In the genomic region with DNA sequence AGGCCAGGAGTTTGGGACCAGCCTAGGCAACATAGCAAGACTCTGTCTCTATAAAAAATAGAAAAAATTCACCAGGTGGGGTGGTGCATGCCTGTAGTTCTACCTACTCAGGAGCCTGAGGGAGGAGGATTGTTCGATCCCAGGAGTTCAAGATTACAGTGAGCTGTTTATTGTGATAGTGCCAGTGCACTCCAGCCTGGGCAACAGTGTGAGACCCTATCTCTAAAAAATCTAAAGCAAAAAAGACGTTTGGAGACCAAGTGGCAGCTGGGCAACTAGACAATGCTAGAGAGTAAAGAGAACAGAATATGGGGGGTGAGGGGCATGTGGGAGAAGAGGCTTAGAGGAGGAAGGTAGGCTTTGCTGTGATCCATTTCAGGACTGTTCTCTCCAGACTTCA, we compare ENCODE assay signal across 10 cellular contexts. TPM values are rescaled to one million over a fixed set of nuclear protein-coding genes. Genes with fewer than 3 reads are reported as not detected.
DNase-seq lines count a peak whose midpoint lies in the region; ATAC-seq and TF ChIP-seq lines count a peak whose summit lies in the region.
"Had no signal": no experiment of that assay in that cellular context is flagged by ENCODE, and none has a peak within 500 bp of the region (broad histone marks: within the 10 kb centered on the region; RNA-seq: fewer than 3 reads in every experiment).

No MANE protein-coding gene starts in this region.

- peaks cover 20% of the 10 kb centered on the region for H3K4me1 ChIP-seq in CD4-positive, CD25-positive, alpha-beta regulatory T cell (ENCODE audit: control insufficient read depth, insufficient read depth, low read length, poor library complexity, severe bottlenecking)

- H3K4me3 Mint-ChIP-seq in CD4-positive, CD25-positive, alpha-beta regulatory T cell, result peak overlapping the region; percentile 89 to 94 (median 91)
- peak overlapping the region in 7 of 8 donors; percentile 35 to 99 (median 95) for H3K4me3 Mint-ChIP-seq in naive B cell

- no peaks in the 10 kb centered on the region for H3K9me3 ChIP-seq in CD4-positive, CD25-positive, alpha-beta regulatory T cell (ENCODE audit: control insufficient read depth in 2 of 2, low read length in 2 of 2)
- H3K9me3 ChIP-seq: pancreas had no signal

- peak overlapping the region in 2 of 3 donors; percentile 46 to 92 for H3K27ac Mint-ChIP-seq in CD4-positive, CD25-positive, alpha-beta regulatory T cell
- H3K27ac Mint-ChIP-seq in activated naive CD4-positive, alpha-beta T cell treated with anti-CD3 and anti-CD28 coated beads, Interleukin-2, amount 50 U/mL, for 72 hours, result peak overlapping the region; percentile 96 to 98
- peak overlapping the region in 1 of 6 donors; percentile 47 for H3K27ac Mint-ChIP-seq in naive B cell

- H3K4me1 Mint-ChIP-seq in CD4-positive, CD25-positive, alpha-beta regulatory T cell, result peaks cover 23 to 43% (median 33%) of the 10 kb centered on the region in 4 donors
- H3K4me1 Mint-ChIP-seq in naive B cell, result peaks cover 17 to 27% (median 27%) of the 10 kb centered on the region in 3 donors

- no peak for TF ChIP-seq CTCF in HL-60 (IDR thresholded peaks at IDR 0.05; ENCODE audit: insufficient read depth, low read length)

- peaks cover 3% of the 10 kb centered on the region for H3K36me3 ChIP-seq in CD4-positive, CD25-positive, alpha-beta regulatory T cell (ENCODE audit: control insufficient read depth, insufficient read depth, low read length)
- H3K36me3 ChIP-seq: pancreas had no signal

- no peak for ATAC-seq in CD4-positive, CD25-positive, alpha-beta regulatory T cell (ENCODE audit: low read depth in 2 of 2)
- no peak for ATAC-seq in activated naive CD4-positive, alpha-beta T cell treated with anti-CD3 and anti-CD28 coated beads, Interleukin-2, amount 50 U/mL, for 72 hours
- no peak for ATAC-seq in naive B cell (ENCODE audit: low read depth in 2 of 2)
- ATAC-seq: pancreas had no signal

- H3K27me3 Mint-ChIP-seq in CD4-positive, CD25-positive, alpha-beta regulatory T cell, result no peaks in the 10 kb centered on the region
- no peaks in the 10 kb centered on the region for H3K27me3 Mint-ChIP-seq in naive B cell

- no peaks in the 10 kb centered on the region for H3K27me3 ChIP-seq in CD4-positive, CD25-positive, alpha-beta regulatory T cell (ENCODE audit: control insufficient read depth, insufficient read depth, low read length)
- H3K27me3 ChIP-seq in HL-60 (ENCODE audit: insufficient read depth, poor library complexity, severe bottlenecking), result no peaks in the 10 kb centered on the region
- H3K27me3 ChIP-seq: pancreas had no signal

- no peaks in the 10 kb centered on the region for H3K9me3 Mint-ChIP-seq in CD4-positive, CD25-positive, alpha-beta regulatory T cell
- H3K9me3 Mint-ChIP-seq in activated naive CD4-positive, alpha-beta T cell treated with anti-CD3 and anti-CD28 coated beads, Interleukin-2, amount 50 U/mL, for 72 hours, result no peaks in the 10 kb centered on the region
- no peaks in the 10 kb centered on the region for H3K9me3 Mint-ChIP-seq in naive B cell

- no peak overlapping the region for H3K4me3 ChIP-seq in CD4-positive, CD25-positive, alpha-beta regulatory T cell (ENCODE audit: low read depth, low read length)
- H3K4me3 ChIP-seq in HL-60 (replicated peaks; ENCODE audit: insufficient read depth, low read length), result peak overlapping the region; percentile 63

- DNase-seq in CD4-positive, CD25-positive, alpha-beta regulatory T cell, result no peak
- DNase-seq in HL-60 (ENCODE audit: low read depth in 1 of 2, low spot score in 1 of 2) (no peak), naive B cell (no peak), NCI-H1436 (lab: John Stamatoyannopoulos, UW) (no peak), HuH-7 (ENCODE audit: low spot score) (no peak), H4 (ENCODE audit: low spot score) (no peak), HCEC 1CT (no peak)
- no peak for DNase-seq in activated naive CD4-positive, alpha-beta T cell treated with anti-CD3 and anti-CD28 coated beads, Interleukin-2, amount 50 U/mL, for 72 hours (ENCODE audit: low spot score in 2 of 2)
- DNase-seq: pancreas, Right ventricle myocardium superior had no signal

- no peak overlapping the region for H3K27ac ChIP-seq in CD4-positive, CD25-positive, alpha-beta regulatory T cell (ENCODE audit: insufficient read depth, low read length, poor library complexity, severe bottlenecking)
- peak overlapping the region; percentile 99 for H3K27ac ChIP-seq in HL-60 (replicated peaks)
- H3K27ac ChIP-seq: pancreas had no signal

- H3K36me3 Mint-ChIP-seq in CD4-positive, CD25-positive, alpha-beta regulatory T cell, result peaks cover 8% of the 10 kb centered on the region
- H3K36me3 Mint-ChIP-seq in activated naive CD4-positive, alpha-beta T cell treated with anti-CD3 and anti-CD28 coated beads, Interleukin-2, amount 50 U/mL, for 72 hours, result peaks cover 25 to 40% of the 10 kb centered on the region in 2 donors
- no peaks in the 10 kb centered on the region for H3K36me3 Mint-ChIP-seq in naive B cell

RNA-seq across cellular contexts. Expression of gene PDSS1, which starts 1.4 kb away (rescaled TPM):
- total RNA-seq in CD4-positive, CD25-positive, alpha-beta regulatory T cell, result 8.4 TPM
- 1 to 10 TPM; 3.8 to 5.1 (median 4.5) TPM for polyA plus RNA-seq in CD4-positive, CD25-positive, alpha-beta regulatory T cell
- total RNA-seq in activated naive CD4-positive, alpha-beta T cell treated with anti-CD3 and anti-CD28 coated beads, Interleukin-2, amount 50 U/mL, for 72 hours, result 10 to 100 TPM; 11.5 to 17.6 TPM
- polyA plus RNA-seq in naive B cell (ENCODE audit: low read depth in 6 of 6), result 1 to 10 TPM in 5 of 6 donors, not detected in 1; 2.5 to 6.0 (median 2.6) TPM
- 10.1 and 11.8 TPM in 2 replicates for total RNA-seq in H4 (2014; rRNA removed; shearing (Covaris generic))
